18 cellular contexts compared by ENCODE assay signal in genomic region chr19:47623151-47623920, GRCh38. TPM values are rescaled to one million over a fixed set of nuclear protein-coding genes. Genes with fewer than 3 reads are reported as not detected.
A peak's percentile ranks its signal among the peaks of the same experiment; 100 is the strongest.
DNase-seq lines count a peak whose midpoint lies in the region; ATAC-seq and TF ChIP-seq lines count a peak whose summit lies in the region.
"Had no signal": no experiment of that assay in that cellular context is flagged by ENCODE, and none has a peak within 500 bp of the region (broad histone marks: within the 10 kb centered on the region; RNA-seq: fewer than 3 reads in every experiment).

No MANE protein-coding gene starts in this region.

- WGBS in heart left ventricle, 4 donors, result 63 to 78% (median 73%) methylated on average over 12 of the region's 12 CpGs
- WGBS in mesodermal cell (ENCODE audit: insufficient coverage in 2 of 2), 2 experiments, result 87 to 93% methylated on average over 10 to 11 of the region's 12 CpGs

- H3K36me3 ChIP-seq in heart left ventricle (peaks cover 0 to 8% (median 0%) of the 10 kb centered on the region in 9 donors), mesodermal cell (ENCODE audit: control insufficient read depth, insufficient read depth, low read length) (peaks cover 30% of the 10 kb centered on the region)
- H3K36me3 ChIP-seq: breast epithelium had no signal

- H3K4me3 ChIP-seq in heart left ventricle, result no peak overlapping the region
- H3K4me3 ChIP-seq in mesodermal cell (ENCODE audit: extremely low read depth, insufficient read depth, low read length, poor library complexity, severe bottlenecking), result no peak overlapping the region
- no peak overlapping the region for H3K4me3 ChIP-seq in dorsolateral prefrontal cortex
- H3K4me3 ChIP-seq: breast epithelium had no signal

- DNase-seq in Right ventricle myocardium inferior (ENCODE audit: missing footprints), result no peak
- no peak for DNase-seq in cardiac septum (ENCODE audit: low spot score)
- peak in 3 of 5 donors; percentile 34 to 73 (median 71) for DNase-seq in heart left ventricle
- DNase-seq in HuH-7.5 (ENCODE audit: low spot score), result no peak
- DNase-seq in dorsolateral prefrontal cortex, result no peak
- no peak for DNase-seq in NCI-H2107 (lab: John Stamatoyannopoulos, UW)
- DNase-seq: activated B cell treated with CpG ODN at 0.5 μM for 24 hours; activated naive CD4-positive, alpha-beta T cell; foreskin melanocyte; NCI-H1417; NCI-H446; OCI-M1; retina; stimulated activated CD4-positive, alpha-beta T cell treated with anti-CD3 and anti-CD28 coated beads, Interleukin-4, amount 100 ng/mL, for 24 hours had no signal

- H3K4me1 ChIP-seq in heart left ventricle (peaks cover 0 to 71% (median 35%) of the 10 kb centered on the region in 12 donors), mesodermal cell (ENCODE audit: control insufficient read depth, insufficient read depth, low read length, poor library complexity, severe bottlenecking) (peaks cover 22% of the 10 kb centered on the region)

- H3K27me3 ChIP-seq in heart left ventricle (no peaks in the 10 kb centered on the region), dorsolateral prefrontal cortex (no peaks in the 10 kb centered on the region)
- H3K27me3 ChIP-seq: breast epithelium had no signal

- peak overlapping the region in 9 of 12 donors; percentile 13 to 72 (median 44) for H3K27ac ChIP-seq in heart left ventricle
- peak overlapping the region; percentile 36 for H3K27ac ChIP-seq in mesodermal cell (ENCODE audit: low read depth, low read length, severe bottlenecking)
- peak overlapping the region in 16 of 59 donors; percentile 6 to 55 (median 36) for H3K27ac ChIP-seq in dorsolateral prefrontal cortex
- H3K27ac ChIP-seq: breast epithelium had no signal

- TF ChIP-seq CTCF in heart left ventricle (IDR thresholded peaks at IDR 0.05), result no peak
- no peak for TF ChIP-seq CTCF in dorsolateral prefrontal cortex (IDR thresholded peaks at IDR 0.05 in 54 of 56, conservative IDR thresholded peaks at IDR 0.05 in 2 of 56; ENCODE audit: low read depth in 1 of 56, partially characterized antibody in 56 of 56)

- intact Hi-C loops in Right ventricle myocardium inferior (cut with DNase I) (loop anchor here (5.0 kb wide), 1 partner anchor 39 kb away; no protein-coding TSS in a partner anchor), cardiac septum (cut with DNase I) (no loop called here), heart left ventricle (cut with DNase I) (loop anchor here in 3 of 10 donors (1.0 to 5.0 kb wide), 2 partner anchors 18 to 39 kb away; no protein-coding TSS in a partner anchor), dorsolateral prefrontal cortex (cut with DNase I) (loop anchor here in 1 of 2 donors (2.0 kb wide), 1 partner anchor 33 kb away; no protein-coding TSS in a partner anchor)

- no peaks in the 10 kb centered on the region for H3K9me3 ChIP-seq in heart left ventricle
- H3K9me3 ChIP-seq in mesodermal cell (ENCODE audit: control insufficient read depth, low read length), result no peaks in the 10 kb centered on the region
- H3K9me3 ChIP-seq: breast epithelium had no signal

- peak; percentile 58 for ATAC-seq in Right ventricle myocardium inferior
- peak; percentile 34 to 66 (median 64) for ATAC-seq in heart left ventricle
- no peak for ATAC-seq in HG03354 (IDR thresholded peaks at IDR 0.05; ENCODE audit: poor library complexity, severe bottlenecking, unreplicated experiment)

- TF ChIP-seq POLR2A in heart left ventricle (IDR thresholded peaks at IDR 0.05), result no peak

RNA-seq across cellular contexts. Expression of gene BICRA, which starts 14.4 kb away (rescaled TPM):
- total RNA-seq in Right ventricle myocardium inferior (8.8 TPM), cardiac septum (9.3 TPM), heart left ventricle (10 to 100 TPM in 3 of 9 donors, 1 to 10 TPM in 6; 5.3 to 14.5 (median 8.7) TPM), dorsolateral prefrontal cortex (10 to 100 TPM; 14.1 to 34.9 (median 22.9) TPM)
- 1 to 10 TPM; 7.2 to 7.6 TPM for polyA plus RNA-seq in heart left ventricle
- polyA plus RNA-seq in mesodermal cell (2013, experiment 1 of 2), result 16.5 TPM
- 15.0 TPM for polyA plus RNA-seq in mesodermal cell (2013, experiment 2 of 2)

RNA-seq across cellular contexts. Expression of gene ZNF541, which starts 50.4 kb away (rescaled TPM):
- total RNA-seq in Right ventricle myocardium inferior (1.2 TPM), cardiac septum (1.2 TPM), heart left ventricle (1 to 10 TPM in 6 of 9 donors, under 1 TPM in 3; 0.63 to 3.8 (median 1.1) TPM), dorsolateral prefrontal cortex (1 to 10 TPM in 85 of 120 experiments, under 1 TPM in 35; 0.50 to 4.5 (median 1.3) TPM)
- polyA plus RNA-seq in heart left ventricle, result 1 to 10 TPM in 1 of 2 donors, under 1 TPM in 1; 0.15 to 1.1 TPM
- polyA plus RNA-seq in mesodermal cell (2013, experiment 1 of 2), result not detected
- polyA plus RNA-seq in mesodermal cell (2013, experiment 2 of 2), result not detected
- total RNA-seq: activated B cell treated with CpG ODN at 0.5 μM for 24 hours, kidney epithelial cell had no signal

Comparison
In these comparisons a context has a peak if more than half of its experiments do, and no peak if none do; other contexts are left out.
1. DNase-seq: peak in heart left ventricle (3 of 5); none in Right ventricle myocardium inferior (single experiment), cardiac septum (single experiment), HuH-7.5 (single experiment), dorsolateral prefrontal cortex (0 of 10) and NCI-H2107 (single experiment).